In the genomic region with DNA sequence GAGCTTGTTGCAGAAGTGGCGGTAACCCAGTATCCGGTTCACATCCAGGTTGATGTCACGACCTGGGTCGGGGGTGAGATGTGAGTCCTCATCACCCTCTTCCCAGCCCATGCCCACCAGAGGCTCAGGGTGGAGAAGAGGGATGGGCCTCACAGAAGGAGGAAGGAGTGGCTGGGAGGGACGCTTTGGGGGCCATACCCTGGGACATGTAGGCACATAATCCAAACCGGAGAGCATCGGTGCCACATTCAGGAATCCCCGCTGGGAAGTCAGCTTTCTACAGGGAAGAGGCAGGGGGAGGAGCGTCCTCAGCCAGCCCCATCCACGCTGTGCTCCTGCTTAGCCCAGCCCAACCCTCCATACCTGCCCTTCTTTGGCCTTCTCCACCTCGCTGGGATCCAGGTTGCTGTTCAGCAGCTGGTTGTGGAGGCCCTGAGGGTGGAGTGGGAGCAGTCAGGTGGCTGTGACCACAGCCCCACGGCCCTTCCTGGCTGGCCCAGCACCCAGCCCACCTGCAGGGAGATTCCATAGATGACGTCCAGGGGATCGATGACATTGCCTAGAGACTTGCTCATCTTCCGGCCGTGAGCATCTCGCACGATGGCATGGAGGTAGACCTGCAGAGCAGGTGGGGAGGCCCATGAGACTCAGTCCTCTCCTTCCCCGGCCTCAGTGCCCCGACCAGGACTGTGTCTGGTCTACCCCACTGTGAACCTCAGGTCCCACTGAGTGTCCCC, we compare ENCODE assay signal across 21 cellular contexts. TPM values are rescaled to one million over a fixed set of nuclear protein-coding genes. Genes with fewer than 3 reads are reported as not detected.
"Had no signal": no experiment of that assay in that cellular context is flagged by ENCODE, and none has a peak within 500 bp of the region (broad histone marks: within the 10 kb centered on the region; RNA-seq: fewer than 3 reads in every experiment).

No MANE protein-coding gene starts in this region.

- H3K27me3 ChIP-seq: suprapubic skin, transverse colon, vagina had no signal

- DNase-seq: activated CD4-positive, alpha-beta memory T cell treated with anti-CD3 and anti-CD28 coated beads for 36 hours; activated CD4-positive, alpha-beta T cell treated with anti-CD3 and anti-CD28 coated beads for 36 hours; activated naive CD4-positive, alpha-beta T cell; activated naive CD8-positive, alpha-beta T cell treated with anti-CD3 and anti-CD28 coated beads for 36 hours; activated T-cell treated with anti-CD3 and anti-CD28 coated beads for 4 hours; amniotic stem cell; erythroblast; foreskin melanocyte; glutamatergic neuron; hippocampal formation; left colon; transverse colon had no signal

- H3K4me3 ChIP-seq: lung, suprapubic skin, transverse colon, vagina had no signal

- H3K9me3 ChIP-seq: suprapubic skin, transverse colon, vagina had no signal

- H3K9me3 Mint-ChIP-seq: activated CD4-positive, alpha-beta memory T cell treated with anti-CD3 and anti-CD28 coated beads for 36 hours; activated naive CD8-positive, alpha-beta T cell treated with anti-CD3 and anti-CD28 coated beads for 36 hours; activated T-helper 17 cell treated with anti-CD3 and anti-CD28 coated beads, Interleukin-2, amount 50 U/mL, for 72 hours; nephron; stimulated activated naive CD8-positive, alpha-beta T cell treated with anti-CD3 and anti-CD28 coated beads, Interleukin-15, Interleukin-2, amounts not matched to agents 100 ng/mL and 50 ng/mL, for 24 hours; T-helper 2 cell treated with Interferon-gamma antibody and Interleukin-4, amounts not matched to agents 5 μg/mL and 100 μg/mL, for 36 hours had no signal

- H3K27me3 Mint-ChIP-seq: activated CD4-positive, alpha-beta memory T cell treated with anti-CD3 and anti-CD28 coated beads for 36 hours; activated CD4-positive, alpha-beta T cell treated with anti-CD3 and anti-CD28 coated beads for 36 hours; activated T-helper 17 cell treated with anti-CD3 and anti-CD28 coated beads, Interleukin-2, amount 50 U/mL, for 72 hours; progenitor cell of endocrine pancreas; stimulated activated naive CD8-positive, alpha-beta T cell treated with anti-CD3 and anti-CD28 coated beads, Interleukin-15, Interleukin-2, amounts not matched to agents 100 ng/mL and 50 ng/mL, for 24 hours had no signal

- H3K4me1 Mint-ChIP-seq: nephron had no signal

- ATAC-seq: activated CD4-positive, alpha-beta T cell treated with anti-CD3 and anti-CD28 coated beads for 36 hours; activated T-helper 17 cell treated with anti-CD3 and anti-CD28 coated beads, Interleukin-2, amount 50 U/mL, for 72 hours; left colon had no signal

- H3K27ac ChIP-seq: suprapubic skin, transverse colon, vagina had no signal

- H3K4me3 Mint-ChIP-seq: activated CD4-positive, alpha-beta memory T cell treated with anti-CD3 and anti-CD28 coated beads for 36 hours; activated CD4-positive, alpha-beta T cell treated with anti-CD3 and anti-CD28 coated beads for 36 hours; activated naive CD8-positive, alpha-beta T cell treated with anti-CD3 and anti-CD28 coated beads for 36 hours; activated T-helper 17 cell treated with anti-CD3 and anti-CD28 coated beads, Interleukin-2, amount 50 U/mL, for 72 hours; nephron; stimulated activated naive CD8-positive, alpha-beta T cell treated with anti-CD3 and anti-CD28 coated beads, Interleukin-15, Interleukin-2, amounts not matched to agents 100 ng/mL and 50 ng/mL, for 24 hours; T-helper 2 cell treated with Interferon-gamma antibody and Interleukin-4, amounts not matched to agents 5 μg/mL and 100 μg/mL, for 36 hours had no signal

- H3K27ac Mint-ChIP-seq: activated CD4-positive, alpha-beta memory T cell treated with anti-CD3 and anti-CD28 coated beads for 36 hours; activated CD4-positive, alpha-beta T cell treated with anti-CD3 and anti-CD28 coated beads for 36 hours; activated naive CD8-positive, alpha-beta T cell treated with anti-CD3 and anti-CD28 coated beads for 36 hours; activated T-helper 17 cell treated with anti-CD3 and anti-CD28 coated beads, Interleukin-2, amount 50 U/mL, for 72 hours; progenitor cell of endocrine pancreas; stimulated activated naive CD8-positive, alpha-beta T cell treated with anti-CD3 and anti-CD28 coated beads, Interleukin-15, Interleukin-2, amounts not matched to agents 100 ng/mL and 50 ng/mL, for 24 hours; T-helper 2 cell treated with Interferon-gamma antibody and Interleukin-4, amounts not matched to agents 5 μg/mL and 100 μg/mL, for 36 hours had no signal

RNA-seq across cellular contexts. Expression of a gene that starts 18.2 kb away (rescaled TPM):
- total RNA-seq: omental fat pad, vagina had no signal
